16 cellular contexts compared by ENCODE assay signal in the genomic region with DNA sequence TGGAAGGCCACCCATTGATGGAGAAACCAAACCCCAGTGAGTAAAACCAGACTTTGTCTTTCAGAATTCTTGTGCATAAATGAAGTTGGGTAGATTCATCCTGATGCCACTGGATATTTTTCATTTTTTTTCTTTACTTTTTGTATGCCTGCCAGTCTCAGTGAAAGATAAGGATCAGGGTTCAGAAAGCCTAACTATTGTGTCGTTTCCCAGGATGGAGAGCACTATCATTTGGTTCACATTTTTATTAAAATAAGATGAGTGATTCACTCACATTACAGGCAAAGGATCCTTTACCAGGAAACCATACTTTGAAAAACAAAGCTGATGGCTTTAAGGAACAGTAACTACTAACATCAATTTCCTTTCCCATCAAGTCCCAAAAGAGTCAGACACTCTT. TPM values are rescaled to one million over a fixed set of nuclear protein-coding genes. Genes with fewer than 3 reads are reported as not detected.
DNase-seq lines count a peak whose midpoint lies in the region; ATAC-seq and TF ChIP-seq lines count a peak whose summit lies in the region.
"Had no signal": no experiment of that assay in that cellular context is flagged by ENCODE, and none has a peak within 500 bp of the region (broad histone marks: within the 10 kb centered on the region; RNA-seq: fewer than 3 reads in every experiment).

No MANE protein-coding gene starts in this region.

- H3K36me3 Mint-ChIP-seq in endodermal cell (ENCODE audit: low read depth) = peaks cover 6% of the 10 kb centered on the region
- no peaks in the 10 kb centered on the region for H3K36me3 Mint-ChIP-seq in stimulated activated effector memory CD8-positive, alpha-beta T cell treated with anti-CD3 and anti-CD28 coated beads, Interleukin-12 subunit alpha, Interleukin-12 subunit beta, amount 100 ng/mL, for 72 hours
- H3K36me3 Mint-ChIP-seq: CD14-positive monocyte; CD8-positive, alpha-beta T cell had no signal

- H3K4me1 Mint-ChIP-seq in endodermal cell = peaks cover 14% of the 10 kb centered on the region
- no peaks in the 10 kb centered on the region for H3K4me1 Mint-ChIP-seq in stimulated activated effector memory CD8-positive, alpha-beta T cell treated with anti-CD3 and anti-CD28 coated beads, Interleukin-12 subunit alpha, Interleukin-12 subunit beta, amount 100 ng/mL, for 72 hours
- H3K4me1 Mint-ChIP-seq: CD14-positive monocyte had no signal

- H4K20me1 ChIP-seq in Karpas-422 (ENCODE audit: insufficient read depth, low read depth, low read length) = no peaks in the 10 kb centered on the region
- H4K20me1 ChIP-seq in SK-N-SH (ENCODE audit: insufficient read depth) = no peaks in the 10 kb centered on the region

- WGBS in SK-N-SH (ENCODE audit: low lambda C conversion rate) = 6% methylated on average over 1 of the region's 1 CpG
- 86% methylated on average over 1 of the region's 1 CpG; no CpG with 5 or more reads in 1 of the 2 experiments for WGBS in endodermal cell (ENCODE audit: insufficient coverage in 1 of 2, insufficient read length in 1 of 2), 2 experiments

- peak in 1 of 2 experiments; percentile 65; a peak in 1 of 4 replicates for TF ChIP-seq EP300 in SK-N-SH (IDR thresholded peaks at IDR 0.05; ENCODE audit: borderline replicate concordance in 1 of 2, low read depth in 1 of 2, low read length in 1 of 2)

- H3K36me3 ChIP-seq in Karpas-422 (ENCODE audit: insufficient read depth, low read length) (no peaks in the 10 kb centered on the region), SK-N-SH (replicated peaks in 1 of 2; ENCODE audit: control insufficient read depth in 1 of 2, insufficient read depth in 2 of 2, low read length in 1 of 2) (no peaks in the 10 kb centered on the region), endodermal cell (ENCODE audit: control insufficient read depth, insufficient read depth, low read length) (no peaks in the 10 kb centered on the region)

- H3K79me2 ChIP-seq in Karpas-422 (ENCODE audit: low read length) (no peaks in the 10 kb centered on the region), SK-N-SH (ENCODE audit: insufficient read depth) (no peaks in the 10 kb centered on the region)

- no peak for ATAC-seq in stimulated activated effector memory CD8-positive, alpha-beta T cell treated with anti-CD3 and anti-CD28 coated beads, Interleukin-12 subunit alpha, Interleukin-12 subunit beta, amount 100 ng/mL, for 72 hours
- ATAC-seq in GM21515 (IDR thresholded peaks at IDR 0.05; ENCODE audit: unreplicated experiment) (no peak), HG02571 (IDR thresholded peaks at IDR 0.05; ENCODE audit: unreplicated experiment) (no peak)
- ATAC-seq: A549; CD8-positive, alpha-beta T cell; HepG2 had no signal

- no peaks in the 10 kb centered on the region for H3K27me3 Mint-ChIP-seq in endodermal cell (ENCODE audit: insufficient read depth)

- peaks cover 25% of the 10 kb centered on the region for H3K4me1 ChIP-seq in Karpas-422 (ENCODE audit: low read length)
- H3K4me1 ChIP-seq in SK-N-SH (ENCODE audit: control insufficient read depth in 1 of 2, insufficient read depth in 2 of 2, low read depth in 1 of 2, low read length in 1 of 2) = peaks cover 0 to 27% of the 10 kb centered on the region in 2 experiments; a peak in 3 of 4 replicates
- peaks cover 15% of the 10 kb centered on the region for H3K4me1 ChIP-seq in endodermal cell (ENCODE audit: control insufficient read depth, insufficient read depth, low read length)
- H3K4me1 ChIP-seq: A549 had no signal

- TF ChIP-seq CTCF in SK-N-SH (IDR thresholded peaks at IDR 0.05) = no peak
- no peak for TF ChIP-seq CTCF in endodermal cell (conservative IDR thresholded peaks at IDR 0.05)

- H3K4me3 ChIP-seq in Karpas-422 (ENCODE audit: low read length) = no peak overlapping the region
- 0 out of 4 replicates have a peak overlapping the region, but pooled peaks of 1 of the 2 experiments have one; percentile 15 for H3K4me3 ChIP-seq in SK-N-SH (ENCODE audit: low read depth in 2 of 2, low read length in 1 of 2)
- H3K4me3 ChIP-seq in endodermal cell (ENCODE audit: low read length) = no peak overlapping the region
- H3K4me3 ChIP-seq: A549 had no signal

- H3K9me3 Mint-ChIP-seq in endodermal cell = peaks cover 2% of the 10 kb centered on the region
- no peaks in the 10 kb centered on the region for H3K9me3 Mint-ChIP-seq in stimulated activated effector memory CD8-positive, alpha-beta T cell treated with anti-CD3 and anti-CD28 coated beads, Interleukin-12 subunit alpha, Interleukin-12 subunit beta, amount 100 ng/mL, for 72 hours
- H3K9me3 Mint-ChIP-seq: CD14-positive monocyte; CD8-positive, alpha-beta T cell had no signal

- POLR2A ChIA-PET in SK-N-SH (lab: Yijun Ruan, JAX) = no interaction called here

- CTCF ChIA-PET in SK-N-SH (lab: Yijun Ruan, JAX) = no interaction called here

- H3F3A ChIP-seq in SK-N-SH (replicated peaks; ENCODE audit: insufficient read depth) = peaks cover 27% of the 10 kb centered on the region

- H3K27ac Mint-ChIP-seq in endodermal cell = no peak overlapping the region
- peak overlapping the region; percentile 70 for H3K27ac Mint-ChIP-seq in stimulated activated effector memory CD8-positive, alpha-beta T cell treated with anti-CD3 and anti-CD28 coated beads, Interleukin-12 subunit alpha, Interleukin-12 subunit beta, amount 100 ng/mL, for 72 hours
- H3K27ac Mint-ChIP-seq: CD14-positive monocyte; CD8-positive, alpha-beta T cell had no signal

- no peak overlapping the region for H3K4me2 ChIP-seq in Karpas-422 (ENCODE audit: low read depth, low read length, poor library complexity, severe bottlenecking)
- H3K4me2 ChIP-seq in SK-N-SH = peak overlapping the region; percentile 48; the same call in 1 of the 2 replicates
- H3K4me2 ChIP-seq: A549 had no signal

- no peak for TF ChIP-seq RAD21 in SK-N-SH (IDR thresholded peaks at IDR 0.05; ENCODE audit: low read length)

- H3K27ac ChIP-seq in Karpas-422 (ENCODE audit: low read length) = peak overlapping the region; percentile 58
- H3K27ac ChIP-seq in SK-N-SH (ENCODE audit: low read depth in 2 of 2, low read length in 1 of 2) = peak overlapping the region; percentile 56 to 98; a peak in 3 of 4 replicates
- H3K27ac ChIP-seq in endodermal cell (ENCODE audit: low read depth, low read length) = no peak overlapping the region
- H3K27ac ChIP-seq: A549 had no signal

- H3K4me3 Mint-ChIP-seq in endodermal cell = no peak overlapping the region
- H3K4me3 Mint-ChIP-seq in stimulated activated effector memory CD8-positive, alpha-beta T cell treated with anti-CD3 and anti-CD28 coated beads, Interleukin-12 subunit alpha, Interleukin-12 subunit beta, amount 100 ng/mL, for 72 hours = no peak overlapping the region
- H3K4me3 Mint-ChIP-seq: CD14-positive monocyte; CD8-positive, alpha-beta T cell had no signal

- H3K9me3 ChIP-seq in Karpas-422 (ENCODE audit: low read length) (no peaks in the 10 kb centered on the region), SK-N-SH (no peaks in the 10 kb centered on the region), endodermal cell (ENCODE audit: control insufficient read depth, low read length) (no peaks in the 10 kb centered on the region)
- H3K9me3 ChIP-seq: A549 had no signal

- H2AFZ ChIP-seq in Karpas-422 (ENCODE audit: low read length) (no peak overlapping the region), SK-N-SH (ENCODE audit: low read depth) (peak overlapping the region; percentile 47; the same call in 1 of the 2 replicates)

- H3K27me3 ChIP-seq in Karpas-422 (ENCODE audit: low read length) = no peaks in the 10 kb centered on the region
- H3K27me3 ChIP-seq in SK-N-SH (ENCODE audit: insufficient read depth) = no peaks in the 10 kb centered on the region
- no peaks in the 10 kb centered on the region for H3K27me3 ChIP-seq in endodermal cell (ENCODE audit: control insufficient read depth, insufficient read depth, low read length, poor library complexity, severe bottlenecking)

- H3K9ac ChIP-seq in Karpas-422 (ENCODE audit: low read length) (no peak overlapping the region), SK-N-SH (peak overlapping the region; percentile 54; the same call in 1 of the 2 replicates), endodermal cell (ENCODE audit: extremely low read depth, low read length, poor library complexity, severe bottlenecking) (no peak overlapping the region)

- H3K9me2 ChIP-seq in Karpas-422 (replicated peaks; ENCODE audit: insufficient read depth, low read length) (no peaks in the 10 kb centered on the region), SK-N-SH (no peaks in the 10 kb centered on the region)

- DNase-seq in Karpas-422 (no peak), SK-N-SH (no peak), endodermal cell (peak; percentile 2), Ammon's horn (ENCODE audit: low spot score) (no peak)
- DNase-seq in stimulated activated effector memory CD8-positive, alpha-beta T cell treated with anti-CD3 and anti-CD28 coated beads, Interleukin-12 subunit alpha, Interleukin-12 subunit beta, amount 100 ng/mL, for 72 hours (ENCODE audit: low spot score in 2 of 2) = no peak
- no peak for DNase-seq in stimulated activated CD4-positive, alpha-beta T cell treated with anti-CD3 and anti-CD28 coated beads, Interleukin-2, amount 100 ng/mL, for 48 hours
- DNase-seq: CD8-positive, alpha-beta T cell; COR-L47; DND-41; GF-D8; HCEC 1CT had no signal

TF ChIP-seq in SK-N-SH, 30 proteins besides CTCF, POLR2A, EP300 and RAD21 (continues in another document):
- peak; percentile 53 for TF ChIP-seq JUND (IDR thresholded peaks at IDR 0.05)
- no peak for TF ChIP-seq GATA2 (CRISPR knock-in tag; IDR thresholded peaks at IDR 0.05)
- TF ChIP-seq, protein P1, sequence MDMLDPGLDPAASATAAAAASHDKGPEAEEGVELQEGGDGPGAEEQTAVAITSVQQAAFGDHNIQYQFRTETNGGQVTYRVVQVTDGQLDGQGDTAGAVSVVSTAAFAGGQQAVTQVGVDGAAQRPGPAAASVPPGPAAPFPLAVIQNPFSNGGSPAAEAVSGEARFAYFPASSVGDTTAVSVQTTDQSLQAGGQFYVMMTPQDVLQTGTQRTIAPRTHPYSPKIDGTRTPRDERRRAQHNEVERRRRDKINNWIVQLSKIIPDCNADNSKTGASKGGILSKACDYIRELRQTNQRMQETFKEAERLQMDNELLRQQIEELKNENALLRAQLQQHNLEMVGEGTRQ (IDR thresholded peaks at IDR 0.05; ENCODE audit: borderline replicate concordance, low read depth, low read length) = no peak
- 0 out of 2 replicates have a peak, but pooled peaks have one; percentile 39 for TF ChIP-seq FOXM1 (IDR thresholded peaks at IDR 0.05; ENCODE audit: low read depth)
- TF ChIP-seq RCOR1 (IDR thresholded peaks at IDR 0.05; ENCODE audit: low read length) = no peak
- TF ChIP-seq MXI1 (IDR thresholded peaks at IDR 0.05; ENCODE audit: low read depth, low read length) = no peak
- TF ChIP-seq TCF12 (IDR thresholded peaks at IDR 0.05) = peak; percentile 87
- 0 out of 2 replicates have a peak, but pooled peaks have one; percentile 28 for TF ChIP-seq TEAD4 (IDR thresholded peaks at IDR 0.05; ENCODE audit: borderline replicate concordance, insufficient read depth)
- no peak for TF ChIP-seq CHD2 (IDR thresholded peaks at IDR 0.05; ENCODE audit: low read length, partially characterized antibody)

RNA-seq across cellular contexts. Expression of a gene that starts 52.0 kb away (rescaled TPM):
- 68.6 and 139 TPM in 2 replicates for total RNA-seq in Karpas-422 (2014; rRNA removed; shearing (Covaris generic); ENCODE audit: low replicate concordance)
- 52.5 and 64.0 TPM in 2 replicates for polyA plus RNA-seq in SK-N-SH (2012; rRNA removed)
- polyA plus RNA-seq in SK-N-SH (2012; cell fraction: cytosol; rRNA removed) = 26.8 and 42.2 TPM in 2 replicates
- polyA plus RNA-seq in SK-N-SH (2012; cell fraction: nucleus; rRNA removed) = 133 and 150 TPM in 2 replicates
- total RNA-seq in endodermal cell = 10 to 100 TPM; 84.6 to 86.0 TPM
- polyA plus RNA-seq in endodermal cell (2013, experiment 1 of 2) = 55.0 TPM
- 48.1 TPM for polyA plus RNA-seq in endodermal cell (2013, experiment 2 of 2)
